1 cellular context compared by ENCODE assay signal in the genomic region with DNA sequence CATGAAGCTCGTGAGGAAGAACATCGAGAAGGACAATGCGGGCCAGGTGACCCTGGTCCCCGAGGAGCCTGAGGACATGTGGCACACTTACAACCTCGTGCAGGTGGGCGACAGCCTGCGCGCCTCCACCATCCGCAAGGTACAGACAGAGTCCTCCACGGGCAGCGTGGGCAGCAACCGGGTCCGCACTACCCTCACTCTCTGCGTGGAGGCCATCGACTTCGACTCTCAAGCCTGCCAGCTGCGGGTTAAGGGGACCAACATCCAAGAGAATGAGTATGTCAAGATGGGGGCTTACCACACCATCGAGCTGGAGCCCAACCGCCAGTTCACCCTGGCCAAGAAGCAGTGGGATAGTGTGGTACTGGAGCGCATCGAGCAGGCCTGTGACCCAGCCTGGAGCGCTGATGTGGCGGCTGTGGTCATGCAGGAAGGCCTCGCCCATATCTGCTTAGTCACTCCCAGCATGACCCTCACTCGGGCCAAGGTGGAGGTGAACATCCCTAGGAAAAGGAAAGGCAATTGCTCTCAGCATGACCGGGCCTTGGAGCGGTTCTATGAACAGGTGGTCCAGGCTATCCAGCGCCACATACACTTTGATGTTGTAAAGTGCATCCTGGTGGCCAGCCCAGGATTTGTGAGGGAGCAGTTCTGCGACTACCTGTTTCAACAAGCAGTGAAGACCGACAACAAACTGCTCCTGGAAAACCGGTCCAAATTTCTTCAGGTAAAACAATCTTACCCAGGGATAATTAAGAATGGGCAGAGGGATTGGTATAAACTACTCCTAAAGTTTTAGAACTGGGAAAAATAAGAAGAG.
TF ChIP-seq lines count a peak whose summit lies in the region.

No MANE protein-coding gene starts in this region.

TF ChIP-seq in GM23338, 12 proteins besides CTCF, POLR2A, EP300 and RAD21 (continued from another document):
- TF ChIP-seq, protein P1, sequence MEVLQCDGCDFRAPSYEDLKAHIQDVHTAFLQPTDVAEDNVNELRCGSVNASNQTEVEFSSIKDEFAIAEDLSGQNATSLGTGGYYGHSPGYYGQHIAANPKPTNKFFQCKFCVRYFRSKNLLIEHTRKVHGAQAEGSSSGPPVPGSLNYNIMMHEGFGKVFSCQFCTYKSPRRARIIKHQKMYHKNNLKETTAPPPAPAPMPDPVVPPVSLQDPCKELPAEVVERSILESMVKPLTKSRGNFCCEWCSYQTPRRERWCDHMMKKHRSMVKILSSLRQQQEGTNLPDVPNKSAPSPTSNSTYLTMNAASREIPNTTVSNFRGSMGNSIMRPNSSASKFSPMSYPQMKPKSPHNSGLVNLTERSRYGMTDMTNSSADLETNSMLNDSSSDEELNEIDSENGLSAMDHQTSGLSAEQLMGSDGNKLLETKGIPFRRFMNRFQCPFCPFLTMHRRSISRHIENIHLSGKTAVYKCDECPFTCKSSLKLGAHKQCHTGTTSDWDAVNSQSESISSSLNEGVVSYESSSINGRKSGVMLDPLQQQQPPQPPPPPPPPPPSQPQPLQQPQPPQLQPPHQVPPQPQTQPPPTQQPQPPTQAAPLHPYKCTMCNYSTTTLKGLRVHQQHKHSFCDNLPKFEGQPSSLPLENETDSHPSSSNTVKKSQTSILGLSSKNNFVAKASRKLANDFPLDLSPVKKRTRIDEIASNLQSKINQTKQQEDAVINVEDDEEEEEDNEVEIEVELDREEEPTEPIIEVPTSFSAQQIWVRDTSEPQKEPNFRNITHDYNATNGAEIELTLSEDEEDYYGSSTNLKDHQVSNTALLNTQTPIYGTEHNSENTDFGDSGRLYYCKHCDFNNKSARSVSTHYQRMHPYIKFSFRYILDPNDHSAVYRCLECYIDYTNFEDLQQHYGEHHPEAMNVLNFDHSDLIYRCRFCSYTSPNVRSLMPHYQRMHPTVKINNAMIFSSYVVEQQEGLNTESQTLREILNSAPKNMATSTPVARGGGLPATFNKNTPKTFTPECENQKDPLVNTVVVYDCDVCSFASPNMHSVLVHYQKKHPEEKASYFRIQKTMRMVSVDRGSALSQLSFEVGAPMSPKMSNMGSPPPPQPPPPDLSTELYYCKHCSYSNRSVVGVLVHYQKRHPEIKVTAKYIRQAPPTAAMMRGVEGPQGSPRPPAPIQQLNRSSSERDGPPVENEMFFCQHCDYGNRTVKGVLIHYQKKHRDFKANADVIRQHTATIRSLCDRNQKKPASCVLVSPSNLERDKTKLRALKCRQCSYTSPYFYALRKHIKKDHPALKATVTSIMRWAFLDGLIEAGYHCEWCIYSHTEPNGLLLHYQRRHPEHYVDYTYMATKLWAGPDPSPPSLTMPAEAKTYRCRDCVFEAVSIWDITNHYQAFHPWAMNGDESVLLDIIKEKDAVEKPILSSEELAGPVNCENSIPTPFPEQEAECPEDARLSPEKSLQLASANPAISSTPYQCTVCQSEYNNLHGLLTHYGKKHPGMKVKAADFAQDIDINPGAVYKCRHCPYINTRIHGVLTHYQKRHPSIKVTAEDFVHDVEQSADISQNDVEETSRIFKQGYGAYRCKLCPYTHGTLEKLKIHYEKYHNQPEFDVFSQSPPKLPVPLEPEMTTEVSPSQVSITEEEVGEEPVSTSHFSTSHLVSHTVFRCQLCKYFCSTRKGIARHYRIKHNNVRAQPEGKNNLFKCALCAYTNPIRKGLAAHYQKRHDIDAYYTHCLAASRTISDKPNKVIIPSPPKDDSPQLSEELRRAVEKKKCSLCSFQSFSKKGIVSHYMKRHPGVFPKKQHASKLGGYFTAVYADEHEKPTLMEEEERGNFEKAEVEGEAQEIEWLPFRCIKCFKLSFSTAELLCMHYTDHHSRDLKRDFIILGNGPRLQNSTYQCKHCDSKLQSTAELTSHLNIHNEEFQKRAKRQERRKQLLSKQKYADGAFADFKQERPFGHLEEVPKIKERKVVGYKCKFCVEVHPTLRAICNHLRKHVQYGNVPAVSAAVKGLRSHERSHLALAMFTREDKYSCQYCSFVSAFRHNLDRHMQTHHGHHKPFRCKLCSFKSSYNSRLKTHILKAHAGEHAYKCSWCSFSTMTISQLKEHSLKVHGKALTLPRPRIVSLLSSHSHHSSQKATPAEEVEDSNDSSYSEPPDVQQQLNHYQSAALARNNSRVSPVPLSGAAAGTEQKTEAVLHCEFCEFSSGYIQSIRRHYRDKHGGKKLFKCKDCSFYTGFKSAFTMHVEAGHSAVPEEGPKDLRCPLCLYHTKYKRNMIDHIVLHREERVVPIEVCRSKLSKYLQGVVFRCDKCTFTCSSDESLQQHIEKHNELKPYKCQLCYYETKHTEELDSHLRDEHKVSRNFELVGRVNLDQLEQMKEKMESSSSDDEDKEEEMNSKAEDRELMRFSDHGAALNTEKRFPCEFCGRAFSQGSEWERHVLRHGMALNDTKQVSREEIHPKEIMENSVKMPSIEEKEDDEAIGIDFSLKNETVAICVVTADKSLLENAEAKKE (CRISPR knock-in tag; IDR thresholded peaks at IDR 0.05) = no peak
- TF ChIP-seq NANOG (IDR thresholded peaks at IDR 0.05; ENCODE audit: borderline replicate concordance) (no peak), JUNB (IDR thresholded peaks at IDR 0.05; ENCODE audit: unreplicated experiment) (no peak), STAT1 (IDR thresholded peaks at IDR 0.05; ENCODE audit: unreplicated experiment) (no peak), EZH2 (IDR thresholded peaks at IDR 0.05; ENCODE audit: low read depth, unreplicated experiment) (no peak), CREB1 (CRISPR knock-in tag; IDR thresholded peaks at IDR 0.05; ENCODE audit: low read depth) (no peak), POLR2AphosphoS5 (IDR thresholded peaks at IDR 0.05; ENCODE audit: low read depth) (no peak)
- TF ChIP-seq, protein P2, sequence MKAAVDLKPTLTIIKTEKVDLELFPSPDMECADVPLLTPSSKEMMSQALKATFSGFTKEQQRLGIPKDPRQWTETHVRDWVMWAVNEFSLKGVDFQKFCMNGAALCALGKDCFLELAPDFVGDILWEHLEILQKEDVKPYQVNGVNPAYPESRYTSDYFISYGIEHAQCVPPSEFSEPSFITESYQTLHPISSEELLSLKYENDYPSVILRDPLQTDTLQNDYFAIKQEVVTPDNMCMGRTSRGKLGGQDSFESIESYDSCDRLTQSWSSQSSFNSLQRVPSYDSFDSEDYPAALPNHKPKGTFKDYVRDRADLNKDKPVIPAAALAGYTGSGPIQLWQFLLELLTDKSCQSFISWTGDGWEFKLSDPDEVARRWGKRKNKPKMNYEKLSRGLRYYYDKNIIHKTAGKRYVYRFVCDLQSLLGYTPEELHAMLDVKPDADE (IDR thresholded peaks at IDR 0.05) = no peak
